In the genomic region with DNA sequence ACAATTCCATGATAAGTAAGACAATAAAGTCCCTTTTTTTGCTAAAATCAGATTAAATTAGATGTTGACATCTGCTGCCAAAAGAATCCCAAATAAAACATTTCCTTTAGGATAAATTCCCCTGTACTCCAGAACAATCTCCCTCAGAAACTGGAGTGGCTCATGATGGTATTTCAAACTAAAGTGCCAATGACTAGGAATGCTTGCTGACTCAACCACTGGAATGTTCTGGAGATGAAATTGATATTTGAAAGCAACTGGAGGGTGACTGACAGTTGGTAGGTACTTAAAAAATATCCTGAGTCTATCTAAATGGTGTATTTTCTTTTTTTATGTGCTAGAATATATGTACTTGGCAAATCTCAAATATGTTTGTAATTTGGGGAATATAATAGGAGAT, we compare ENCODE assay signal across 16 cellular contexts.
"Had no signal": no experiment of that assay in that cellular context is flagged by ENCODE, and none has a peak within 500 bp of the region (broad histone marks: within the 10 kb centered on the region; RNA-seq: fewer than 3 reads in every experiment).

No MANE protein-coding gene starts in this region.

- H3K4me2 ChIP-seq: hepatocyte had no signal

- H3K27ac ChIP-seq: hepatocyte, neutrophil, right atrium auricular region had no signal

- H3K4me1 ChIP-seq: right atrium auricular region had no signal

- H3K27me3 ChIP-seq: hepatocyte, neutrophil, right atrium auricular region had no signal

- H3K4me3 Mint-ChIP-seq: activated CD4-positive, alpha-beta memory T cell treated with anti-CD3 and anti-CD28 coated beads for 36 hours; activated T-cell treated with anti-CD3 and anti-CD28 coated beads, Interleukin-2, amount 50 U/mL, for 4 hours; naive thymus-derived CD8-positive, alpha-beta T cell; stimulated activated memory B cell treated with anti-CD40 and anti-IgM and Interleukin-4, amounts not matched to agents 10 μg/mL and 1 μg/mL and 100 μg/mL, for 72 hours; T-helper 2 cell treated with Interferon-gamma antibody and Interleukin-4, amounts not matched to agents 5 μg/mL and 100 μg/mL, for 36 hours; type B pancreatic cell had no signal

- ATAC-seq: activated naive CD4-positive, alpha-beta T cell treated with anti-CD3 and anti-CD28 coated beads, Interleukin-2, amount 50 U/mL, for 72 hours; activated T-cell treated with anti-CD3 and anti-CD28 coated beads, Interleukin-2, amount 50 U/mL, for 4 hours; naive thymus-derived CD8-positive, alpha-beta T cell had no signal

- H3K36me3 ChIP-seq: neutrophil, right atrium auricular region had no signal

- H3K4me3 ChIP-seq: hepatocyte, right atrium auricular region had no signal

- H3K9me3 Mint-ChIP-seq: activated CD4-positive, alpha-beta memory T cell treated with anti-CD3 and anti-CD28 coated beads for 36 hours; activated T-cell treated with anti-CD3 and anti-CD28 coated beads, Interleukin-2, amount 50 U/mL, for 4 hours; naive thymus-derived CD8-positive, alpha-beta T cell; stimulated activated memory B cell treated with anti-CD40 and anti-IgM and Interleukin-4, amounts not matched to agents 10 μg/mL and 1 μg/mL and 100 μg/mL, for 72 hours; T-helper 2 cell treated with Interferon-gamma antibody and Interleukin-4, amounts not matched to agents 5 μg/mL and 100 μg/mL, for 36 hours; type B pancreatic cell had no signal

- H3K36me3 Mint-ChIP-seq: activated CD4-positive, alpha-beta memory T cell treated with anti-CD3 and anti-CD28 coated beads for 36 hours; activated naive CD4-positive, alpha-beta T cell treated with anti-CD3 and anti-CD28 coated beads, Interleukin-2, amount 50 U/mL, for 72 hours; naive thymus-derived CD8-positive, alpha-beta T cell; stimulated activated memory B cell treated with anti-CD40 and anti-IgM and Interleukin-4, amounts not matched to agents 10 μg/mL and 1 μg/mL and 100 μg/mL, for 72 hours; type B pancreatic cell had no signal

- H3K9me3 ChIP-seq: neutrophil, right atrium auricular region had no signal

- H3K27ac Mint-ChIP-seq: activated CD4-positive, alpha-beta memory T cell treated with anti-CD3 and anti-CD28 coated beads for 36 hours; activated naive CD4-positive, alpha-beta T cell treated with anti-CD3 and anti-CD28 coated beads, Interleukin-2, amount 50 U/mL, for 72 hours; naive thymus-derived CD8-positive, alpha-beta T cell; stimulated activated memory B cell treated with anti-CD40 and anti-IgM and Interleukin-4, amounts not matched to agents 10 μg/mL and 1 μg/mL and 100 μg/mL, for 72 hours; T-helper 2 cell treated with Interferon-gamma antibody and Interleukin-4, amounts not matched to agents 5 μg/mL and 100 μg/mL, for 36 hours; type B pancreatic cell had no signal

- DNase-seq: activated CD4-positive, alpha-beta memory T cell treated with anti-CD3 and anti-CD28 coated beads for 36 hours; activated CD4-positive, alpha-beta T cell treated with anti-CD3 and anti-CD28 coated beads for 1 hour; activated effector memory CD4-positive, alpha-beta T cell treated with anti-CD3 and anti-CD28 coated beads, Interleukin-2, amount 50 U/mL, for 16 hours; activated T-cell treated with anti-CD3 and anti-CD28 coated beads, Interleukin-2, amount 50 U/mL, for 4 hours; anterior cingulate cortex; naive thymus-derived CD8-positive, alpha-beta T cell; posterior cingulate gyrus; stimulated activated CD4-positive, alpha-beta T cell treated with anti-CD3 and anti-CD28 coated beads, Interleukin-1b, Interleukin-23, amount 100 ng/mL, for 48 hours; SW 1271 had no signal
